Comparison of ENCODE assay signal across 14 cellular contexts in genomic region chr18:35703043-35703688, GRCh38.
DNase-seq lines count a peak whose midpoint lies in the region; ATAC-seq, FAIRE-seq and TF ChIP-seq lines count a peak whose summit lies in the region.
"Had no signal": no experiment of that assay in that cellular context is flagged by ENCODE, and none has a peak within 500 bp of the region (broad histone marks: within the 10 kb centered on the region; RNA-seq: fewer than 3 reads in every experiment).

No MANE protein-coding gene starts in this region.

- H3K4me3 ChIP-seq in mesenchymal stem cell (ENCODE audit: insufficient read depth in 1 of 2, low read depth in 1 of 2, low read length in 2 of 2) (no peak overlapping the region), adrenal gland (no peak overlapping the region)
- H3K4me3 ChIP-seq: BLaER1 treated with 17β-estradiol and CSF1 and Interleukin-3, amounts not matched to agents 10 nM and 100 nM; right lobe of liver had no signal

- no peak for ATAC-seq in HG03342 (IDR thresholded peaks at IDR 0.05; ENCODE audit: unreplicated experiment)

- H3K23ac ChIP-seq in mesenchymal stem cell (ENCODE audit: low read length in 2 of 2) = no peak overlapping the region

- H2BK5ac ChIP-seq in mesenchymal stem cell (ENCODE audit: low read depth, low read length, poor library complexity, severe bottlenecking) = no peak overlapping the region

- H3K36me3 ChIP-seq in mesenchymal stem cell (ENCODE audit: control insufficient read depth in 1 of 2, insufficient read depth in 2 of 2, low read depth in 1 of 2, low read length in 2 of 2) (peaks cover 9 to 31% of the 10 kb centered on the region in 2 experiments), adrenal gland (replicated peaks in 1 of 2) (no peaks in the 10 kb centered on the region)
- H3K36me3 ChIP-seq: right lobe of liver had no signal

- no peak overlapping the region for H3K27ac Mint-ChIP-seq in activated naive CD4-positive, alpha-beta T cell treated with anti-CD3 and anti-CD28 coated beads, Interleukin-2, amount 10 ng/mL, durations not matched to agents 7 days and 5 days
- H3K27ac Mint-ChIP-seq: activated naive CD4-positive, alpha-beta T cell treated with anti-CD3 and anti-CD28 coated beads, Interleukin-2, amount 50 U/mL, for 24 hours had no signal

- H2BK120ac ChIP-seq in mesenchymal stem cell (ENCODE audit: low read depth, low read length) = no peak overlapping the region

- no peak overlapping the region for H3K4me2 ChIP-seq in mesenchymal stem cell (ENCODE audit: low read length, poor library complexity, severe bottlenecking)
- H3K4me2 ChIP-seq: BLaER1 treated with 17β-estradiol and CSF1 and Interleukin-3, amounts not matched to agents 10 nM and 100 nM had no signal

- H2BK12ac ChIP-seq in mesenchymal stem cell (ENCODE audit: low read length in 2 of 2) = no peak overlapping the region

- intact Hi-C loops in adrenal gland (cut with DNase I) = no loop called here

- H3K4me1 ChIP-seq in mesenchymal stem cell (ENCODE audit: control insufficient read depth, insufficient read depth, low read depth, low read length) (no peaks in the 10 kb centered on the region), adrenal gland (replicated peaks in 1 of 2) (no peaks in the 10 kb centered on the region)
- H3K4me1 ChIP-seq: BLaER1 treated with 17β-estradiol and CSF1 and Interleukin-3, amounts not matched to agents 10 nM and 100 nM had no signal

- H3K27ac ChIP-seq in mesenchymal stem cell (ENCODE audit: low read length, poor library complexity, severe bottlenecking) (no peak overlapping the region), adrenal gland (no peak overlapping the region)
- H3K27ac ChIP-seq: BLaER1 treated with 17β-estradiol and CSF1 and Interleukin-3, amounts not matched to agents 10 nM and 100 nM; right lobe of liver had no signal

- H4K91ac ChIP-seq in mesenchymal stem cell (ENCODE audit: low read length) = no peak overlapping the region

- H3K9ac ChIP-seq in mesenchymal stem cell (ENCODE audit: low read length) = no peak overlapping the region
- H3K9ac ChIP-seq: BLaER1 treated with 17β-estradiol and CSF1 and Interleukin-3, amounts not matched to agents 10 nM and 100 nM had no signal

- no peak overlapping the region for H2AFZ ChIP-seq in mesenchymal stem cell (ENCODE audit: low read depth, low read length)

- H2AK5ac ChIP-seq in mesenchymal stem cell (ENCODE audit: low read length, severe bottlenecking) = no peak overlapping the region

- H3K18ac ChIP-seq in mesenchymal stem cell (ENCODE audit: low read depth in 1 of 2, low read length in 2 of 2) = no peak overlapping the region

- no peaks in the 10 kb centered on the region for H3K9me3 ChIP-seq in mesenchymal stem cell (ENCODE audit: control insufficient read depth, low read length)
- H3K9me3 ChIP-seq in adrenal gland (replicated peaks in 1 of 3) = no peaks in the 10 kb centered on the region
- H3K9me3 ChIP-seq: BLaER1 treated with 17β-estradiol and CSF1 and Interleukin-3, amounts not matched to agents 10 nM and 100 nM; right lobe of liver had no signal

- peak; percentile 4 for FAIRE-seq in endometrium (lab: Jason Lieb, UNC)

- H3K27me3 Mint-ChIP-seq in activated naive CD4-positive, alpha-beta T cell treated with anti-CD3 and anti-CD28 coated beads, Interleukin-2, amount 10 ng/mL, durations not matched to agents 7 days and 5 days = no peaks in the 10 kb centered on the region
- H3K27me3 Mint-ChIP-seq: activated naive CD4-positive, alpha-beta T cell treated with anti-CD3 and anti-CD28 coated beads, Interleukin-2, amount 50 U/mL, for 24 hours had no signal

- TF ChIP-seq CTCF in adrenal gland (IDR thresholded peaks at IDR 0.05) = no peak

- H3K79me1 ChIP-seq in mesenchymal stem cell (replicated peaks; ENCODE audit: low read length, poor library complexity, severe bottlenecking) = peaks cover 9% of the 10 kb centered on the region

- no peak overlapping the region for H4K8ac ChIP-seq in mesenchymal stem cell (ENCODE audit: low read length)

- CTCF ChIA-PET in activated naive CD4-positive, alpha-beta T cell treated with anti-CD3 and anti-CD28 coated beads, Interleukin-2, amount 10 ng/mL, durations not matched to agents 7 days and 5 days (lab: Charles Lee) = no interaction called here

- no peak for TF ChIP-seq POLR2A in adrenal gland (IDR thresholded peaks at IDR 0.05)

- no peaks in the 10 kb centered on the region for H3K4me1 Mint-ChIP-seq in activated naive CD4-positive, alpha-beta T cell treated with anti-CD3 and anti-CD28 coated beads, Interleukin-2, amount 10 ng/mL, durations not matched to agents 7 days and 5 days
- H3K4me1 Mint-ChIP-seq: activated naive CD4-positive, alpha-beta T cell treated with anti-CD3 and anti-CD28 coated beads, Interleukin-2, amount 50 U/mL, for 24 hours had no signal

- H2BK15ac ChIP-seq in mesenchymal stem cell (ENCODE audit: low read depth, poor library complexity, severe bottlenecking) = no peak overlapping the region

- peak; percentile 32 for DNase-seq in DMS53 treated with DMSO at 0.1 percent for 48 hours (lab: John Stamatoyannopoulos, UW; ENCODE audit: unreplicated experiment)
- peak; percentile 43 for DNase-seq in HT1080 (ENCODE audit: low read depth)
- DNase-seq in mesenchymal stem cell = peak; percentile 17
- no peak for DNase-seq in activated naive CD4-positive, alpha-beta T cell treated with anti-CD3 and anti-CD28 coated beads, Interleukin-2, amount 10 ng/mL, durations not matched to agents 7 days and 5 days
- no peak for DNase-seq in activated CD4-positive, alpha-beta T cell treated with anti-CD3 and anti-CD28 coated beads, Interleukin-2, amount 50 U/mL, for 4 hours
- no peak for DNase-seq in adrenal gland
- DNase-seq: effector memory CD4-positive, alpha-beta T cell; GOT3; midbrain; right lobe of liver had no signal

- no peak overlapping the region for H3K4ac ChIP-seq in mesenchymal stem cell (ENCODE audit: low read depth in 1 of 2, low read length in 2 of 2)

- no peaks in the 10 kb centered on the region for H3K9me3 Mint-ChIP-seq in activated naive CD4-positive, alpha-beta T cell treated with anti-CD3 and anti-CD28 coated beads, Interleukin-2, amount 10 ng/mL, durations not matched to agents 7 days and 5 days
- H3K9me3 Mint-ChIP-seq: activated naive CD4-positive, alpha-beta T cell treated with anti-CD3 and anti-CD28 coated beads, Interleukin-2, amount 50 U/mL, for 24 hours had no signal

- H3K36me3 Mint-ChIP-seq in activated naive CD4-positive, alpha-beta T cell treated with anti-CD3 and anti-CD28 coated beads, Interleukin-2, amount 10 ng/mL, durations not matched to agents 7 days and 5 days = peaks cover 7% of the 10 kb centered on the region

- H3K14ac ChIP-seq in mesenchymal stem cell (ENCODE audit: low read length in 2 of 2) = no peak overlapping the region

- no peak overlapping the region for H3K4me3 Mint-ChIP-seq in activated naive CD4-positive, alpha-beta T cell treated with anti-CD3 and anti-CD28 coated beads, Interleukin-2, amount 10 ng/mL, durations not matched to agents 7 days and 5 days
- H3K4me3 Mint-ChIP-seq: activated naive CD4-positive, alpha-beta T cell treated with anti-CD3 and anti-CD28 coated beads, Interleukin-2, amount 50 U/mL, for 24 hours had no signal

- no peaks in the 10 kb centered on the region for H3K27me3 ChIP-seq in mesenchymal stem cell (ENCODE audit: control insufficient read depth in 1 of 2, insufficient read depth in 1 of 2, low read length in 2 of 2)
- no peaks in the 10 kb centered on the region for H3K27me3 ChIP-seq in adrenal gland
- H3K27me3 ChIP-seq: BLaER1 treated with 17β-estradiol and CSF1 and Interleukin-3, amounts not matched to agents 10 nM and 100 nM; right lobe of liver had no signal

Comparison
In these comparisons a context has a peak if more than half of its experiments do, and no peak if none do; other contexts are left out.
1. DNase-seq: peak in DMS53 treated with DMSO at 0.1 percent for 48 hours (single experiment), HT1080 (single experiment) and mesenchymal stem cell (single experiment); none in activated naive CD4-positive, alpha-beta T cell treated with anti-CD3 and anti-CD28 coated beads, Interleukin-2, amount 10 ng/mL, durations not matched to agents 7 days and 5 days (single experiment), activated CD4-positive, alpha-beta T cell treated with anti-CD3 and anti-CD28 coated beads, Interleukin-2, amount 50 U/mL, for 4 hours (0 of 2) and adrenal gland (0 of 7).